ENCODE assay signal across 1 cellular context in the genomic region with DNA sequence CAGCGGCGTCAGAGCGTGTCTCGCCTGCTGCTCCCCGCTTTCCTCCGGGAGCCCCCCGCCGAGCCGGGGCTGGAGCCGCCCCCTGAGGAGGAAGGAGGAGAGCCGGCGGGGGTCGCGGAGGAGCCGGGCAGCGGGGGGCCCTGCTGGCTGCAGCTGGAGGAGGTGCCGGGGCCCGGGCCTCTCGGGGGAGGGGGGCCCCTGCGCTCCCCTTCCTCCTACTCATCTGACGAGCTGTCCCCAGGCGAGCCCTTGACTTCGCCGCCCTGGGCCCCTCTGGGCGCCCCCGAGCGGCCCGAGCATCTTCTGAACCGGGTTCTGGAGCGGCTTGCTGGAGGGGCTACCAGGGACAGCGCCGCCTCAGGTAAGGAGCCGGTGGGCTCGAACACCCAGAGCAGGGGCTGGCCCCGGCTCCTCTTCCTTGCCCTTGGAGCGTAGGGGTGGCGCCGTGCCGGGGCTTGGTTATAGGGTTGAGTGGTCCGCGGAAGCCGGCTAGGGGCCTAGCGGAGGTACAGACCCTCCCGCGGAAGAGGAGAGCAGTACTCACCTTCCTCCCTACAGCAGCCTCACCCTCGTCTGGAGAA.
TF ChIP-seq lines count a peak whose summit lies in the region.

No MANE protein-coding gene starts in this region.

TF ChIP-seq in HepG2, 621 proteins besides CTCF, POLR2A, EP300 and RAD21:
- no peak for TF ChIP-seq MBNL3 (CRISPR knock-in tag; conservative IDR thresholded peaks at IDR 0.05)
- no peak for TF ChIP-seq TAF1 (CRISPR knock-in tag; IDR thresholded peaks at IDR 0.05)
- TF ChIP-seq ZNF234 (CRISPR knock-in tag; conservative IDR thresholded peaks at IDR 0.05) = no peak
- TF ChIP-seq, protein P1, sequence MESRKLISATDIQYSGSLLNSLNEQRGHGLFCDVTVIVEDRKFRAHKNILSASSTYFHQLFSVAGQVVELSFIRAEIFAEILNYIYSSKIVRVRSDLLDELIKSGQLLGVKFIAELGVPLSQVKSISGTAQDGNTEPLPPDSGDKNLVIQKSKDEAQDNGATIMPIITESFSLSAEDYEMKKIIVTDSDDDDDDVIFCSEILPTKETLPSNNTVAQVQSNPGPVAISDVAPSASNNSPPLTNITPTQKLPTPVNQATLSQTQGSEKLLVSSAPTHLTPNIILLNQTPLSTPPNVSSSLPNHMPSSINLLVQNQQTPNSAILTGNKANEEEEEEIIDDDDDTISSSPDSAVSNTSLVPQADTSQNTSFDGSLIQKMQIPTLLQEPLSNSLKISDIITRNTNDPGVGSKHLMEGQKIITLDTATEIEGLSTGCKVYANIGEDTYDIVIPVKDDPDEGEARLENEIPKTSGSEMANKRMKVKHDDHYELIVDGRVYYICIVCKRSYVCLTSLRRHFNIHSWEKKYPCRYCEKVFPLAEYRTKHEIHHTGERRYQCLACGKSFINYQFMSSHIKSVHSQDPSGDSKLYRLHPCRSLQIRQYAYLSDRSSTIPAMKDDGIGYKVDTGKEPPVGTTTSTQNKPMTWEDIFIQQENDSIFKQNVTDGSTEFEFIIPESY (CRISPR knock-in tag; IDR thresholded peaks at IDR 0.05) = no peak
- TF ChIP-seq MAFK (conservative IDR thresholded peaks at IDR 0.05 in 1 of 2, IDR thresholded peaks at IDR 0.05 in 1 of 2; ENCODE audit: low read length in 2 of 2) = no peak
- no peak for TF ChIP-seq KLF11 (CRISPR knock-in tag; IDR thresholded peaks at IDR 0.05)
- TF ChIP-seq SOX5 (CRISPR knock-in tag; IDR thresholded peaks at IDR 0.05; ENCODE audit: borderline replicate concordance) = no peak
- TF ChIP-seq PRPF4 (IDR thresholded peaks at IDR 0.05; ENCODE audit: low read depth, low read length, poor library complexity, severe bottlenecking) = no peak
- TF ChIP-seq DNMT1 (CRISPR knock-in tag; IDR thresholded peaks at IDR 0.05) = no peak
- no peak for TF ChIP-seq SIX4 (CRISPR knock-in tag; IDR thresholded peaks at IDR 0.05)
- TF ChIP-seq ZNF891 (CRISPR knock-in tag; IDR thresholded peaks at IDR 0.05) = no peak
- TF ChIP-seq, protein P2, sequence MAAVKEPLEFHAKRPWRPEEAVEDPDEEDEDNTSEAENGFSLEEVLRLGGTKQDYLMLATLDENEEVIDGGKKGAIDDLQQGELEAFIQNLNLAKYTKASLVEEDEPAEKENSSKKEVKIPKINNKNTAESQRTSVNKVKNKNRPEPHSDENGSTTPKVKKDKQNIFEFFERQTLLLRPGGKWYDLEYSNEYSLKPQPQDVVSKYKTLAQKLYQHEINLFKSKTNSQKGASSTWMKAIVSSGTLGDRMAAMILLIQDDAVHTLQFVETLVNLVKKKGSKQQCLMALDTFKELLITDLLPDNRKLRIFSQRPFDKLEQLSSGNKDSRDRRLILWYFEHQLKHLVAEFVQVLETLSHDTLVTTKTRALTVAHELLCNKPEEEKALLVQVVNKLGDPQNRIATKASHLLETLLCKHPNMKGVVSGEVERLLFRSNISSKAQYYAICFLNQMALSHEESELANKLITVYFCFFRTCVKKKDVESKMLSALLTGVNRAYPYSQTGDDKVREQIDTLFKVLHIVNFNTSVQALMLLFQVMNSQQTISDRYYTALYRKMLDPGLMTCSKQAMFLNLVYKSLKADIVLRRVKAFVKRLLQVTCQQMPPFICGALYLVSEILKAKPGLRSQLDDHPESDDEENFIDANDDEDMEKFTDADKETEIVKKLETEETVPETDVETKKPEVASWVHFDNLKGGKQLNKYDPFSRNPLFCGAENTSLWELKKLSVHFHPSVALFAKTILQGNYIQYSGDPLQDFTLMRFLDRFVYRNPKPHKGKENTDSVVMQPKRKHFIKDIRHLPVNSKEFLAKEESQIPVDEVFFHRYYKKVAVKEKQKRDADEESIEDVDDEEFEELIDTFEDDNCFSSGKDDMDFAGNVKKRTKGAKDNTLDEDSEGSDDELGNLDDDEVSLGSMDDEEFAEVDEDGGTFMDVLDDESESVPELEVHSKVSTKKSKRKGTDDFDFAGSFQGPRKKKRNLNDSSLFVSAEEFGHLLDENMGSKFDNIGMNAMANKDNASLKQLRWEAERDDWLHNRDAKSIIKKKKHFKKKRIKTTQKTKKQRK (IDR thresholded peaks at IDR 0.05; ENCODE audit: low read length) = no peak
- TF ChIP-seq, protein P3, sequence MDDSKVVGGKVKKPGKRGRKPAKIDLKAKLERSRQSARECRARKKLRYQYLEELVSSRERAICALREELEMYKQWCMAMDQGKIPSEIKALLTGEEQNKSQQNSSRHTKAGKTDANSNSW (CRISPR knock-in tag; IDR thresholded peaks at IDR 0.05; ENCODE audit: borderline replicate concordance) = no peak
